8 cellular contexts compared by ENCODE assay signal in the genomic region with DNA sequence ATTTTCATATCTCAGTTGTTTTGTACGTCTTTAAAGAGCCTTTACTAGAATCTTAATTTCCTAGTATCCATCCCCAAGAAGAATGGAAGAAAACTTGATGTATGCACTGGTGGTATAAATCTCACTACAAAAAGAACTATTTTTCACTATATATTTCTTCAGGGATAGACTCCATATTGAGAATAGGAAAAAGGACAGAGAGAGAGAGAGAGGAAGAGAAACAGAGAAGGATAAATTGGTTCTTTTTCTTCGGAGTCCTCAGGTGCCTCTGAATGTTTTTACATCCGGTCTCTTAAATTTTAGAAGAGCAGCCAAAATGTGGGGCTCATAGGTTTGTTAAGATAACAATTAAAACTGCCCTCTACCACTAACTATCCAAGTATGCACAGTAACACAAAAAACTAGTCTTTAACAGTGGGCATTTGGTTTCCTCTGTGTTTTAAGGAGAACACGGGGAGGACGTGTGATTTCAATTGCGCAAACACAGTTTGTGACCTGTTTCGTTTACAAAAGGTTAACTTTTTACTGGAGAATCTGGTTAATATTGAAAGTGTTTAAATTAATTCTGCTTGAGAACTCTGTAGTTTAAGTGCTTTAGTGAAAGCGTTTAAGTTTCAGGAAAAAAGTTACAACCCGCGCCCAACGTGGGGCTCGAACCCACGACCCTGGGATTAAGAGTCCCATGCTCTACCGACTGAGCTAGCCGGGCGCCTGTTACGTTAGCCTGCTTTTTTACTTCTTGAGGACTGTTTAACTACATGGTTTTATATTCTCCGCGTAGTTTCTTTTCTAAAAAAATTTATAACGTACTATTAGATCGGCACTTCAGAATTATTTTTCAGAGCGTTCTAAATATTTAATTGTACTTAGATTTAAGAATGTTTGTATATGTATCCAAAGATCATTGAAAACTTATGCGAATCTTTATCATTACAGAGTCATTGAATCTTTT. TPM values are rescaled to one million over a fixed set of nuclear protein-coding genes. Genes with fewer than 3 reads are reported as not detected.
DNase-seq lines count a peak whose midpoint lies in the region; ATAC-seq and TF ChIP-seq lines count a peak whose summit lies in the region.

No MANE protein-coding gene starts in this region.

- H3K4me1 ChIP-seq in iPS-20b (ENCODE audit: insufficient read depth, low read length), result peaks cover 16% of the 10 kb centered on the region; the same call in 1 of the 2 replicates
- peaks cover 11% of the 10 kb centered on the region for H3K4me1 ChIP-seq in skeletal muscle satellite cell (ENCODE audit: control insufficient read depth, insufficient read depth, low read length)

- H3K9ac ChIP-seq in iPS-20b (ENCODE audit: low read depth, low read length), result peak overlapping the region; percentile 69; the same call in 1 of the 2 replicates
- peak overlapping the region; percentile 79 for H3K9ac ChIP-seq in skeletal muscle satellite cell (ENCODE audit: low read depth, low read length)

- peaks cover 0 to 4% (median 0%) of the 10 kb centered on the region in 5 experiments for H3K9me3 Mint-ChIP-seq in brain

- ATAC-seq in GM21737 (IDR thresholded peaks at IDR 0.05; ENCODE audit: unreplicated experiment), result no peak

- H3K4me3 ChIP-seq in iPS-20b (ENCODE audit: low read length), result peak overlapping the region; percentile 91
- peak overlapping the region; percentile 70 for H3K4me3 ChIP-seq in skeletal muscle satellite cell (ENCODE audit: low read length)

- no peak overlapping the region for H3K27ac ChIP-seq in iPS-20b (ENCODE audit: low read length)

- H3K27me3 Mint-ChIP-seq in brain, result peaks cover 7% of the 10 kb centered on the region

- H3K27me3 ChIP-seq in iPS-20b (ENCODE audit: insufficient read depth, low read length), result no peaks in the 10 kb centered on the region
- H3K27me3 ChIP-seq in skeletal muscle satellite cell (ENCODE audit: control insufficient read depth, insufficient read depth, low read length), result no peaks in the 10 kb centered on the region

- H3K4me1 Mint-ChIP-seq in brain, result peaks cover 25% of the 10 kb centered on the region

- DNase-seq in NCI-H82 (lab: John Stamatoyannopoulos, UW), result peak; percentile 79
- no peak for DNase-seq in NCI-H82 treated with DMSO at 0.1 percent for 48 hours (lab: John Stamatoyannopoulos, UW; ENCODE audit: unreplicated experiment)
- peak; percentile 58 for DNase-seq in NCI-H146 (lab: John Stamatoyannopoulos, UW)
- DNase-seq in UCSD-AML1 (lab: John Stamatoyannopoulos, UW; ENCODE audit: unreplicated experiment), result peak; percentile 77

- H3K9me3 ChIP-seq in iPS-20b (ENCODE audit: insufficient read depth, low read depth, low read length) (no peaks in the 10 kb centered on the region), skeletal muscle satellite cell (replicated peaks; ENCODE audit: low read length) (no peaks in the 10 kb centered on the region)

- H3K36me3 ChIP-seq in iPS-20b (ENCODE audit: insufficient read depth, low read depth, low read length), result no peaks in the 10 kb centered on the region
- H3K36me3 ChIP-seq in skeletal muscle satellite cell (ENCODE audit: insufficient read depth, low read length), result no peaks in the 10 kb centered on the region

- no peaks in the 10 kb centered on the region for H3K36me3 Mint-ChIP-seq in brain

- H3K4me2 ChIP-seq in skeletal muscle satellite cell (ENCODE audit: low read length), result peak overlapping the region; percentile 80

- H3K27ac Mint-ChIP-seq in brain, result peak overlapping the region in 3 of 5 experiments; percentile 72 to 77 (median 73)

- no peak overlapping the region for H3K4me3 Mint-ChIP-seq in brain

- TF ChIP-seq CTCF in brain (conservative IDR thresholded peaks at IDR 0.05), result no peak

RNA-seq across cellular contexts. Expression of a gene that starts 5.1 kb away (rescaled TPM):
- polyA plus RNA-seq in brain (ENCODE audit: insufficient read depth, low read depth, low replicate concordance), result 50.9 TPM
- total RNA-seq in skeletal muscle satellite cell (2012; rRNA removed), result 130 and 155 TPM in 2 replicates

RNA-seq across cellular contexts. Expression of a gene that starts 39.6 kb away (rescaled TPM):
- 67.5 TPM for polyA plus RNA-seq in brain (ENCODE audit: insufficient read depth, low read depth, low replicate concordance)
- 41.8 and 53.5 TPM in 2 replicates for total RNA-seq in skeletal muscle satellite cell (2012; rRNA removed)

RNA-seq across cellular contexts. Expression of a gene that starts 58.8 kb away (rescaled TPM):
- polyA plus RNA-seq in brain (ENCODE audit: insufficient read depth, low read depth, low replicate concordance), result 2.8 TPM
- total RNA-seq in skeletal muscle satellite cell (2012; rRNA removed), result 4.8 and 5.0 TPM in 2 replicates
